ENCODE assay signal across 8 cellular contexts in the genomic region with DNA sequence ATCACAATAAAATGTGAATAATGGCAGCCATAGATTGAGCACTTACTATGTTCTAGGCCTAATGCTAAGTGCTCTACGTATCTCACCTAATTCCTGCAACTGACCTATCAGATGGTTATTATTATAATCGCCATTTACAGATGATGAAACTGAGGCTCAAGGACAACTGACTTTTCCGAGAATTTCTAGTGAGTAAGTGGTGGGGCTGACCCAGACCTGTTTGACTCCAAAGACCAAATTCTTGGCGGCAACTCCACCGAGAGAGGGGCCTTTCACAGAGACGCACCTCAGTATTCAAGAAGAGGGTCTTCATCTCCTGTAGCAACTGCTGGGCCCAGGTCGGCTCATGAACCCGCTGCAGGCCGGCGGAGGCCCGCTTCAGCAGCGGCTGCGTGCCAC. TPM values are rescaled to one million over a fixed set of nuclear protein-coding genes. Genes with fewer than 3 reads are reported as not detected.
A peak's percentile ranks its signal among the peaks of the same experiment; 100 is the strongest.
DNase-seq lines count a peak whose midpoint lies in the region; ATAC-seq and TF ChIP-seq lines count a peak whose summit lies in the region.

No MANE protein-coding gene starts in this region.

- peak overlapping the region; percentile 86 for H3K9ac ChIP-seq in iPS-18a (ENCODE audit: low read length)

- H3K36me3 Mint-ChIP-seq in HFFc6 (ENCODE audit: low read depth), result peaks cover 39% of the 10 kb centered on the region
- H3K36me3 Mint-ChIP-seq in activated T-helper 17 cell treated with anti-CD3 and anti-CD28 coated beads, Interleukin-2, amount 50 U/mL, for 72 hours (ENCODE audit: low read depth), result peaks cover 53% of the 10 kb centered on the region

- peak overlapping the region; percentile 88 for H3K4me3 ChIP-seq in iPS-18a (ENCODE audit: low read length)

- peak overlapping the region; percentile 97 for H3K4me3 Mint-ChIP-seq in HFFc6
- peak overlapping the region; percentile 92 for H3K4me3 Mint-ChIP-seq in activated T-helper 17 cell treated with anti-CD3 and anti-CD28 coated beads, Interleukin-2, amount 50 U/mL, for 72 hours
- peak overlapping the region; percentile 91 to 96 for H3K4me3 Mint-ChIP-seq in stimulated activated naive CD8-positive, alpha-beta T cell treated with anti-CD3 and anti-CD28 coated beads, Interleukin-15, amount 100 ng/mL, for 72 hours

- peaks cover 38% of the 10 kb centered on the region for H3K4me1 Mint-ChIP-seq in HFFc6 (ENCODE audit: low read depth)
- H3K4me1 Mint-ChIP-seq in activated T-helper 17 cell treated with anti-CD3 and anti-CD28 coated beads, Interleukin-2, amount 50 U/mL, for 72 hours, result peaks cover 16% of the 10 kb centered on the region
- peaks cover 42% of the 10 kb centered on the region for H3K4me1 Mint-ChIP-seq in stimulated activated naive CD8-positive, alpha-beta T cell treated with anti-CD3 and anti-CD28 coated beads, Interleukin-15, amount 100 ng/mL, for 72 hours

- no peaks in the 10 kb centered on the region for H3K9me3 Mint-ChIP-seq in HFFc6
- H3K9me3 Mint-ChIP-seq in activated T-helper 17 cell treated with anti-CD3 and anti-CD28 coated beads, Interleukin-2, amount 50 U/mL, for 72 hours, result no peaks in the 10 kb centered on the region
- no peaks in the 10 kb centered on the region for H3K9me3 Mint-ChIP-seq in stimulated activated naive CD8-positive, alpha-beta T cell treated with anti-CD3 and anti-CD28 coated beads, Interleukin-15, amount 100 ng/mL, for 72 hours

- no peak overlapping the region for H3K27ac ChIP-seq in iPS-18a (ENCODE audit: low read length)

- H3K36me3 ChIP-seq in iPS-18a (ENCODE audit: control insufficient read depth, low read depth, low read length), result peaks cover 16% of the 10 kb centered on the region

- no peaks in the 10 kb centered on the region for H3K9me3 ChIP-seq in iPS-18a (ENCODE audit: control insufficient read depth, low read depth, low read length)

- no peak for TF ChIP-seq CTCF in HFFc6 (IDR thresholded peaks at IDR 0.05)

- H3K27me3 Mint-ChIP-seq in HFFc6 (ENCODE audit: insufficient read depth), result peaks cover 2% of the 10 kb centered on the region
- no peaks in the 10 kb centered on the region for H3K27me3 Mint-ChIP-seq in activated T-helper 17 cell treated with anti-CD3 and anti-CD28 coated beads, Interleukin-2, amount 50 U/mL, for 72 hours
- no peaks in the 10 kb centered on the region for H3K27me3 Mint-ChIP-seq in stimulated activated naive CD8-positive, alpha-beta T cell treated with anti-CD3 and anti-CD28 coated beads, Interleukin-15, amount 100 ng/mL, for 72 hours

- DNase-seq in HFFc6 (no peak), posterior vena cava (ENCODE audit: low spot score) (no peak), NK-92 (lab: John Stamatoyannopoulos, UW; ENCODE audit: unreplicated experiment) (no peak), ureter (ENCODE audit: low spot score) (no peak), HuH-7 (ENCODE audit: low spot score) (no peak)
- no peak for DNase-seq in stimulated activated naive CD8-positive, alpha-beta T cell treated with anti-CD3 and anti-CD28 coated beads, Interleukin-15, amount 100 ng/mL, for 72 hours

- no peak for ATAC-seq in activated T-helper 17 cell treated with anti-CD3 and anti-CD28 coated beads, Interleukin-2, amount 50 U/mL, for 72 hours (replicated peaks)
- no peak for ATAC-seq in stimulated activated naive CD8-positive, alpha-beta T cell treated with anti-CD3 and anti-CD28 coated beads, Interleukin-15, amount 100 ng/mL, for 72 hours

- intact Hi-C loops in posterior vena cava (cut with DNase I), result no loop called here

- H3K27ac Mint-ChIP-seq in HFFc6, result peak overlapping the region; percentile 98
- H3K27ac Mint-ChIP-seq in activated T-helper 17 cell treated with anti-CD3 and anti-CD28 coated beads, Interleukin-2, amount 50 U/mL, for 72 hours, result peak overlapping the region; percentile 97
- H3K27ac Mint-ChIP-seq in stimulated activated naive CD8-positive, alpha-beta T cell treated with anti-CD3 and anti-CD28 coated beads, Interleukin-15, amount 100 ng/mL, for 72 hours, result peak overlapping the region; percentile 74 to 96

- no peaks in the 10 kb centered on the region for H3K4me1 ChIP-seq in iPS-18a (ENCODE audit: control insufficient read depth, low read depth, low read length)

- no peaks in the 10 kb centered on the region for H3K27me3 ChIP-seq in iPS-18a (ENCODE audit: control insufficient read depth, insufficient read depth, low read length)

RNA-seq across cellular contexts. Expression of a gene that starts 0.6 kb away (rescaled TPM):
- total RNA-seq in HFFc6 (2021; fragmentation: NEBNext Ultra II Directional; extraction: Animal tissue kit (Norgen Biotek cat#: 25700)), result 10 to 100 TPM; 18.5 to 23.7 (median 20.3) TPM
- total RNA-seq in activated T-helper 17 cell treated with anti-CD3 and anti-CD28 coated beads, Interleukin-2, amount 50 U/mL, for 72 hours, result 10 to 100 TPM; 11.4 to 12.9 TPM
- total RNA-seq in posterior vena cava, result 10 to 100 TPM; 12.7 to 15.9 TPM
- 45.9 TPM for total RNA-seq in ureter

RNA-seq across cellular contexts. Expression of a gene that starts 0.6 kb away (rescaled TPM):
- total RNA-seq in HFFc6 (2021; fragmentation: NEBNext Ultra II Directional; extraction: Animal tissue kit (Norgen Biotek cat#: 25700)), result 100 to 1,000 TPM; 279 to 313 (median 285) TPM
- total RNA-seq in activated T-helper 17 cell treated with anti-CD3 and anti-CD28 coated beads, Interleukin-2, amount 50 U/mL, for 72 hours, result 100 to 1,000 TPM; 203 to 303 TPM
- total RNA-seq in posterior vena cava, result 100 to 1,000 TPM; 117 to 131 TPM
- total RNA-seq in ureter, result 171 TPM

RNA-seq across cellular contexts. Expression of a gene that starts 12.7 kb away (rescaled TPM):
- not detected for total RNA-seq in HFFc6 (2021; fragmentation: NEBNext Ultra II Directional; extraction: Animal tissue kit (Norgen Biotek cat#: 25700))
- under 1 TPM; 0.28 to 0.37 TPM for total RNA-seq in activated T-helper 17 cell treated with anti-CD3 and anti-CD28 coated beads, Interleukin-2, amount 50 U/mL, for 72 hours
- total RNA-seq in posterior vena cava (not detected), ureter (not detected)

RNA-seq across cellular contexts. Expression of a gene that starts 16.1 kb away (rescaled TPM):
- 1 to 10 TPM in 5 of 6 experiments, under 1 TPM in 1; 0.81 to 2.4 (median 2.2) TPM for total RNA-seq in HFFc6 (2021; fragmentation: NEBNext Ultra II Directional; extraction: Animal tissue kit (Norgen Biotek cat#: 25700))
- 1 to 10 TPM; 3.4 to 5.5 TPM for total RNA-seq in activated T-helper 17 cell treated with anti-CD3 and anti-CD28 coated beads, Interleukin-2, amount 50 U/mL, for 72 hours
- total RNA-seq in posterior vena cava, result 1 to 10 TPM in 1 of 2 donors, under 1 TPM in 1; 0.33 to 1.1 TPM
- total RNA-seq in ureter, result 2.5 TPM

RNA-seq across cellular contexts. Expression of a gene that starts 21.2 kb away (rescaled TPM):
- 10 to 100 TPM; 12.5 to 15.7 (median 15.3) TPM for total RNA-seq in HFFc6 (2021; fragmentation: NEBNext Ultra II Directional; extraction: Animal tissue kit (Norgen Biotek cat#: 25700))
- 10 to 100 TPM in 1 of 2 donors, 1 to 10 TPM in 1; 7.0 to 14.3 TPM for total RNA-seq in activated T-helper 17 cell treated with anti-CD3 and anti-CD28 coated beads, Interleukin-2, amount 50 U/mL, for 72 hours
- total RNA-seq in posterior vena cava, result 1 to 10 TPM; 7.5 to 8.3 TPM
- 2.1 TPM for total RNA-seq in ureter
